In genomic region chr11:118916842-118917388, GRCh38 we compare ENCODE assay signal across 1 cellular context.
A peak's percentile ranks its signal among the peaks of the same experiment; 100 is the strongest.
TF ChIP-seq lines count a peak whose summit lies in the region.

No MANE protein-coding gene starts in this region.

TF ChIP-seq in HEK293, 187 proteins besides CTCF, POLR2A, EP300 and RAD21 (continued from another document):
- TF ChIP-seq, protein P1, sequence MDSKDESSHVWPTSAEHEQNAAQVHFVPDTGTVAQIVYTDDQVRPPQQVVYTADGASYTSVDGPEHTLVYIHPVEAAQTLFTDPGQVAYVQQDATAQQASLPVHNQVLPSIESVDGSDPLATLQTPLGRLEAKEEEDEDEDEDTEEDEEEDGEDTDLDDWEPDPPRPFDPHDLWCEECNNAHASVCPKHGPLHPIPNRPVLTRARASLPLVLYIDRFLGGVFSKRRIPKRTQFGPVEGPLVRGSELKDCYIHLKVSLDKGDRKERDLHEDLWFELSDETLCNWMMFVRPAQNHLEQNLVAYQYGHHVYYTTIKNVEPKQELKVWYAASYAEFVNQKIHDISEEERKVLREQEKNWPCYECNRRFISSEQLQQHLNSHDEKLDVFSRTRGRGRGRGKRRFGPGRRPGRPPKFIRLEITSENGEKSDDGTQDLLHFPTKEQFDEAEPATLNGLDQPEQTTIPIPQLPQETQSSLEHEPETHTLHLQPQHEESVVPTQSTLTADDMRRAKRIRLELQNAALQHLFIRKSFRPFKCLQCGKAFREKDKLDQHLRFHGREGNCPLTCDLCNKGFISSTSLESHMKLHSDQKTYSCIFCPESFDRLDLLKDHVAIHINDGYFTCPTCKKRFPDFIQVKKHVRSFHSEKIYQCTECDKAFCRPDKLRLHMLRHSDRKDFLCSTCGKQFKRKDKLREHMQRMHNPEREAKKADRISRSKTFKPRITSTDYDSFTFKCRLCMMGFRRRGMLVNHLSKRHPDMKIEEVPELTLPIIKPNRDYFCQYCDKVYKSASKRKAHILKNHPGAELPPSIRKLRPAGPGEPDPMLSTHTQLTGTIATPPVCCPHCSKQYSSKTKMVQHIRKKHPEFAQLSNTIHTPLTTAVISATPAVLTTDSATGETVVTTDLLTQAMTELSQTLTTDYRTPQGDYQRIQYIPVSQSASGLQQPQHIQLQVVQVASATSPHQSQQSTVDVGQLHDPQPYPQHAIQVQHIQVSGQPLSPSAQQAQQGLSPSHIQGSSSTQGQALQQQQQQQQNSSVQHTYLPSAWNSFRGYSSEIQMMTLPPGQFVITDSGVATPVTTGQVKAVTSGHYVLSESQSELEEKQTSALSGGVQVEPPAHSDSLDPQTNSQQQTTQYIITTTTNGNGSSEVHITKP (tag by site-specific recombination; IDR thresholded peaks at IDR 0.05) = 0 out of 2 replicates have a peak, but pooled peaks have one; percentile 17
- TF ChIP-seq ZNF549 (tag by site-specific recombination; IDR thresholded peaks at IDR 0.05) (no peak), ZNF132 (tag by site-specific recombination; IDR thresholded peaks at IDR 0.05; ENCODE audit: borderline replicate concordance) (no peak), ZNF10 (tag by site-specific recombination; IDR thresholded peaks at IDR 0.05) (peak; percentile 69; the same call in 1 of the 2 replicates), ZBTB17 (tag by site-specific recombination; IDR thresholded peaks at IDR 0.05) (peak; percentile 66), ZNF335 (tag by site-specific recombination; conservative IDR thresholded peaks at IDR 0.05) (peak; percentile 49; the same call in 1 of the 2 replicates), ZNF155 (tag by site-specific recombination; IDR thresholded peaks at IDR 0.05) (no peak), TRIM28 (IDR thresholded peaks at IDR 0.05; ENCODE audit: borderline replicate concordance, low read length) (peak; percentile 67), ZNF292 (tag by site-specific recombination; IDR thresholded peaks at IDR 0.05; ENCODE audit: borderline replicate concordance, low read depth) (no peak), EGR2 (tag by site-specific recombination; IDR thresholded peaks at IDR 0.05; ENCODE audit: low read depth) (0 out of 2 replicates have a peak, but pooled peaks have one; percentile 29), ZNF510 (tag by site-specific recombination; IDR thresholded peaks at IDR 0.05; ENCODE audit: insufficient replicate concordance) (no peak), BCL11A (tag by site-specific recombination; IDR thresholded peaks at IDR 0.05; ENCODE audit: low read depth) (no peak), ZBTB48 (tag by site-specific recombination; IDR thresholded peaks at IDR 0.05) (peak; percentile 71), ZNF175 (tag by site-specific recombination; IDR thresholded peaks at IDR 0.05) (no peak), ZNF174 (tag by site-specific recombination; IDR thresholded peaks at IDR 0.05) (no peak), ZNF416 (tag by site-specific recombination; IDR thresholded peaks at IDR 0.05) (no peak), ZNF664 (tag by site-specific recombination; IDR thresholded peaks at IDR 0.05) (peak; percentile 97), SETDB1 (IDR thresholded peaks at IDR 0.05; ENCODE audit: insufficient read length, low read length) (no peak), ZFHX2 (tag by site-specific recombination; conservative IDR thresholded peaks at IDR 0.05) (peak; percentile 33), ZNF341 (tag by site-specific recombination; IDR thresholded peaks at IDR 0.05; ENCODE audit: low read depth) (peak; percentile 89)
- TF ChIP-seq, protein P2, sequence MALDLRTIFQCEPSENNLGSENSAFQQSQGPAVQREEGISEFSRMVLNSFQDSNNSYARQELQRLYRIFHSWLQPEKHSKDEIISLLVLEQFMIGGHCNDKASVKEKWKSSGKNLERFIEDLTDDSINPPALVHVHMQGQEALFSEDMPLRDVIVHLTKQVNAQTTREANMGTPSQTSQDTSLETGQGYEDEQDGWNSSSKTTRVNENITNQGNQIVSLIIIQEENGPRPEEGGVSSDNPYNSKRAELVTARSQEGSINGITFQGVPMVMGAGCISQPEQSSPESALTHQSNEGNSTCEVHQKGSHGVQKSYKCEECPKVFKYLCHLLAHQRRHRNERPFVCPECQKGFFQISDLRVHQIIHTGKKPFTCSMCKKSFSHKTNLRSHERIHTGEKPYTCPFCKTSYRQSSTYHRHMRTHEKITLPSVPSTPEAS (tag by site-specific recombination; IDR thresholded peaks at IDR 0.05) = no peak
